8 cellular contexts compared by ENCODE assay signal in genomic region chr14:106790189-106791036, GRCh38.
A peak's percentile ranks its signal among the peaks of the same experiment; 100 is the strongest.
DNase-seq lines count a peak whose midpoint lies in the region; ATAC-seq, FAIRE-seq and TF ChIP-seq lines count a peak whose summit lies in the region.

No MANE protein-coding gene starts in this region.

- no peaks in the 10 kb centered on the region for H3K9me3 ChIP-seq in MG63
- H3K9me3 ChIP-seq in GM12878 (replicated peaks; ENCODE audit: control insufficient read depth, insufficient read depth, low read length): no peaks in the 10 kb centered on the region
- no peaks in the 10 kb centered on the region for H3K9me3 ChIP-seq in lung (ENCODE audit: control insufficient read depth in 2 of 2, insufficient read depth in 1 of 2, low read length in 1 of 2)

- no peaks in the 10 kb centered on the region for H3K36me3 ChIP-seq in MG63
- no peaks in the 10 kb centered on the region for H3K36me3 ChIP-seq in GM12878 (ENCODE audit: control insufficient read depth in 2 of 2, insufficient read depth in 2 of 2, low read length in 1 of 2)
- no peaks in the 10 kb centered on the region for H3K36me3 ChIP-seq in lung (ENCODE audit: control insufficient read depth in 2 of 2, insufficient read depth in 2 of 2, low read length in 2 of 2)

- H3K4me3 ChIP-seq in MG63 (no peak overlapping the region), GM12878 (no peak overlapping the region), lung (no peak overlapping the region)

- H3K36me3 Mint-ChIP-seq in T-helper 2 cell treated with Interferon-gamma antibody and Interleukin-4, amounts not matched to agents 5 μg/mL and 100 μg/mL, for 36 hours (ENCODE audit: low read depth): no peaks in the 10 kb centered on the region
- H3K36me3 Mint-ChIP-seq in stimulated activated naive B cell treated with anti-CD40 and anti-IgM and Interleukin-4, amounts not matched to agents 10 μg/mL and 1 μg/mL and 100 μg/mL, for 72 hours: no peaks in the 10 kb centered on the region

- FAIRE-seq in GM12878 (lab: Jason Lieb, UNC): no peak

- H3K4me1 ChIP-seq in GM12878 (ENCODE audit: control insufficient read depth, insufficient read depth, low read length) (no peaks in the 10 kb centered on the region), lung (ENCODE audit: control insufficient read depth in 2 of 2, insufficient read depth in 2 of 2, low read length in 2 of 2) (no peaks in the 10 kb centered on the region)

- H3K27me3 ChIP-seq in MG63 (no peaks in the 10 kb centered on the region), GM12878 (replicated peaks in 1 of 2; ENCODE audit: control insufficient read depth in 2 of 2, insufficient read depth in 2 of 2, low read length in 1 of 2) (no peaks in the 10 kb centered on the region), lung (ENCODE audit: control insufficient read depth, insufficient read depth) (no peaks in the 10 kb centered on the region)

- 9% methylated on average over 17 of the region's 17 CpGs for WGBS in GM12878 (ENCODE audit: insufficient coverage, insufficient replicate concordance, low lambda C conversion rate, missing lambda C conversion rate)
- 36 to 39% methylated on average over 17 of the region's 17 CpGs for WGBS in lung, 2 donors

- RAD21 ChIA-PET in GM12878 (lab: Charles Lee; ENCODE audit: unreplicated experiment): interaction anchor here (0.5 to 2.1 kb wide), 6 partner anchors 11 to 354 kb away, joined by 3 to 11 read pairs (median 3); no protein-coding TSS in a partner anchor

- ATAC-seq in GM12878 (peak; percentile 92), lung (ENCODE audit: insufficient read depth, low FRiP score) (no peak)
- peak; percentile 82 to 84 for ATAC-seq in stimulated activated naive B cell treated with anti-CD40 and anti-IgM and Interleukin-4, amounts not matched to agents 10 μg/mL and 1 μg/mL and 100 μg/mL, for 72 hours (replicated peaks)

- CTCF ChIA-PET in GM12878 (lab: Yijun Ruan, JAX): interaction anchor here (0.7 to 5.8 kb wide), 27 partner anchors 8 to 260 kb away, joined by 3 to 61 read pairs (median 6); no protein-coding TSS in a partner anchor

- no peak for TF ChIP-seq EP300 in GM12878 (IDR thresholded peaks at IDR 0.05; ENCODE audit: borderline replicate concordance in 1 of 2, control insufficient read depth in 1 of 2, low read depth in 2 of 2, low read length in 2 of 2)

- DNase-seq in MG63 (peak; percentile 48), GM12878 (ENCODE audit: low read depth, low spot score) (no peak), lung (ENCODE audit: low spot score) (peak; percentile 74), DMS114 treated with DMSO at 0.1 percent for 48 hours (lab: John Stamatoyannopoulos, UW; ENCODE audit: unreplicated experiment) (no peak), SKM-1 (lab: John Stamatoyannopoulos, UW; ENCODE audit: unreplicated experiment) (no peak)
- peak; percentile 74 for DNase-seq in T-helper 2 cell treated with Interferon-gamma antibody and Interleukin-4, amounts not matched to agents 5 μg/mL and 100 μg/mL, for 36 hours (ENCODE audit: low spot score)
- DNase-seq in stimulated activated naive B cell treated with anti-CD40 and anti-IgM and Interleukin-4, amounts not matched to agents 10 μg/mL and 1 μg/mL and 100 μg/mL, for 72 hours: peak; percentile 80

- in situ Hi-C loops in GM12878 (cut with MboI): no loop called here

- intact Hi-C loops in GM12878 (cut with micrococcal nuclease; ENCODE audit: unreplicated experiment): loop anchor here (5.0 kb wide), 1 partner anchor 42 kb away; no protein-coding TSS in a partner anchor

- H3K4me1 Mint-ChIP-seq in T-helper 2 cell treated with Interferon-gamma antibody and Interleukin-4, amounts not matched to agents 5 μg/mL and 100 μg/mL, for 36 hours (ENCODE audit: low read depth): peaks cover 9% of the 10 kb centered on the region
- peaks cover 4 to 12% of the 10 kb centered on the region in 2 donors for H3K4me1 Mint-ChIP-seq in stimulated activated naive B cell treated with anti-CD40 and anti-IgM and Interleukin-4, amounts not matched to agents 10 μg/mL and 1 μg/mL and 100 μg/mL, for 72 hours

- H3K27me3 Mint-ChIP-seq in T-helper 2 cell treated with Interferon-gamma antibody and Interleukin-4, amounts not matched to agents 5 μg/mL and 100 μg/mL, for 36 hours (ENCODE audit: low read depth): peaks cover 35% of the 10 kb centered on the region
- H3K27me3 Mint-ChIP-seq in stimulated activated naive B cell treated with anti-CD40 and anti-IgM and Interleukin-4, amounts not matched to agents 10 μg/mL and 1 μg/mL and 100 μg/mL, for 72 hours: no peaks in the 10 kb centered on the region

- H3K4me2 ChIP-seq in GM12878 (ENCODE audit: control insufficient read depth, insufficient read depth): no peak overlapping the region

- H3K79me2 ChIP-seq in GM12878 (ENCODE audit: control insufficient read depth, insufficient read depth, low read length): no peaks in the 10 kb centered on the region

- no peak for TF ChIP-seq POLR2A in GM12878 (IDR thresholded peaks at IDR 0.05; ENCODE audit: low read depth, low read length)

- H3K27ac Mint-ChIP-seq in T-helper 2 cell treated with Interferon-gamma antibody and Interleukin-4, amounts not matched to agents 5 μg/mL and 100 μg/mL, for 36 hours: no peak overlapping the region
- no peak overlapping the region for H3K27ac Mint-ChIP-seq in stimulated activated naive B cell treated with anti-CD40 and anti-IgM and Interleukin-4, amounts not matched to agents 10 μg/mL and 1 μg/mL and 100 μg/mL, for 72 hours

- H3K9ac ChIP-seq in GM12878 (ENCODE audit: control insufficient read depth, insufficient read depth, low read length): no peak overlapping the region

- TF ChIP-seq CTCF in GM12873 (IDR thresholded peaks at IDR 0.05; ENCODE audit: insufficient read depth, low read depth, low read length, missing control alignments) (peak; percentile 89), GM12878 (IDR thresholded peaks at IDR 0.05 in 2 of 3, conservative IDR thresholded peaks at IDR 0.05 in 1 of 3; ENCODE audit: control insufficient read depth in 2 of 3, extremely low read depth in 1 of 3, insufficient read depth in 1 of 3, low read depth in 3 of 3, low read length in 3 of 3) (peak; percentile 72 to 95 (median 93)), lung (IDR thresholded peaks at IDR 0.05; ENCODE audit: control extremely low read depth, extremely low read depth) (peak; percentile 19)

- no peak overlapping the region; the same call in 1 of the 2 replicates for H2AFZ ChIP-seq in GM12878 (ENCODE audit: control insufficient read depth, low read depth, low read length)

- SMC1A ChIA-PET in GM12878 (lab: Charles Lee; ENCODE audit: uncharacterized antibody, unreplicated experiment): interaction anchor here (0.8 to 1.7 kb wide), 6 partner anchors 8 to 83 kb away, joined by 3 to 7 read pairs (median 3); no protein-coding TSS in a partner anchor

- no peaks in the 10 kb centered on the region for H3K9me3 Mint-ChIP-seq in T-helper 2 cell treated with Interferon-gamma antibody and Interleukin-4, amounts not matched to agents 5 μg/mL and 100 μg/mL, for 36 hours
- H3K9me3 Mint-ChIP-seq in stimulated activated naive B cell treated with anti-CD40 and anti-IgM and Interleukin-4, amounts not matched to agents 10 μg/mL and 1 μg/mL and 100 μg/mL, for 72 hours: no peaks in the 10 kb centered on the region

- no peak overlapping the region for H3K4me3 Mint-ChIP-seq in T-helper 2 cell treated with Interferon-gamma antibody and Interleukin-4, amounts not matched to agents 5 μg/mL and 100 μg/mL, for 36 hours
- H3K4me3 Mint-ChIP-seq in stimulated activated naive B cell treated with anti-CD40 and anti-IgM and Interleukin-4, amounts not matched to agents 10 μg/mL and 1 μg/mL and 100 μg/mL, for 72 hours: peak overlapping the region in 1 of 2 donors; percentile 19

- POLR2A ChIA-PET in GM12878 (lab: Charles Lee): no interaction called here

- no peaks in the 10 kb centered on the region for H4K20me1 ChIP-seq in GM12878 (ENCODE audit: control insufficient read depth, insufficient read depth)

- no TSS peak for BruUV-seq in GM12878 (replicated peaks; lab: Mats Ljungman, UMichigan)

- TF ChIP-seq RAD21 in GM12878 (IDR thresholded peaks at IDR 0.05; ENCODE audit: insufficient read depth, low read depth, low read length): peak; percentile 82

- H3K27ac ChIP-seq in GM12878 (ENCODE audit: control insufficient read depth, insufficient read depth) (no peak overlapping the region), lung (ENCODE audit: low read depth in 1 of 2, low read length in 1 of 2) (no peak overlapping the region)

TF ChIP-seq in GM12878, 131 proteins besides CTCF, POLR2A, EP300 and RAD21 (continues in another document):
- TF ChIP-seq ZBED1 (IDR thresholded peaks at IDR 0.05; ENCODE audit: borderline replicate concordance) (no peak), NR2C2 (IDR thresholded peaks at IDR 0.05; ENCODE audit: borderline replicate concordance, control insufficient read depth, insufficient read length, low read depth) (no peak), EED (IDR thresholded peaks at IDR 0.05; ENCODE audit: low read depth) (no peak), E2F8 (IDR thresholded peaks at IDR 0.05; ENCODE audit: low read depth, partially characterized antibody) (no peak)

Comparison
In these comparisons a context has a peak if more than half of its experiments do, and no peak if none do; other contexts are left out.
1. CTCF ChIP-seq: peak in every context shown above with its lines; median percentile 93 in GM12878; 89 in GM12873; 19 in lung.
2. DNase-seq: peak in MG63 (single experiment), T-helper 2 cell treated with Interferon-gamma antibody and Interleukin-4, amounts not matched to agents 5 μg/mL and 100 μg/mL, for 36 hours (single experiment), lung (single experiment) and stimulated activated naive B cell treated with anti-CD40 and anti-IgM and Interleukin-4, amounts not matched to agents 10 μg/mL and 1 μg/mL and 100 μg/mL, for 72 hours (single experiment); none in GM12878 (single experiment), DMS114 treated with DMSO at 0.1 percent for 48 hours (single experiment) and SKM-1 (single experiment).